In the genomic region with DNA sequence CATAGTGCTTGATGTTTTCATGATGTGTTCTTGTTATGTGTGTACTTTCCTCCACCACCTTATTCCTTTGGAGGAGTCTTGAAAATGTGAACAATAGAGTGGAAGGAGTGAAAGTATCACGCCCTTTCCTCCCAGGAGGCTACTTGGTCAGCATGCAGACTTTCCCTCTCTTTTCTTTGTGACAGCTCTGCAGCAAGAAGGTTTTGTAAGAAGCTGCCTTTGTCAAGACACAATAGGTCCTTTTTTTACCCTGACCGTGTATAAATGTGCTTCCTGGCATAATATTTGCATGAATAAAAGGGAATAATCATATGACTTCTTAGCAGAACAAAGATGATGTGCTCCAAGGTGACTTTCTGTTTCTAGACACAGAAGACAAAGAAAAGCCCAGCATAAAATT, we compare ENCODE assay signal across 34 cellular contexts.
"Had no signal": no experiment of that assay in that cellular context is flagged by ENCODE, and none has a peak within 500 bp of the region (broad histone marks: within the 10 kb centered on the region; RNA-seq: fewer than 3 reads in every experiment).

No MANE protein-coding gene starts in this region.

- DNase-seq: dermis blood vessel endothelial cell; effector memory CD4-positive, alpha-beta T cell; foreskin keratinocyte; glutamatergic neuron; heart right ventricle; hippocampal formation; immature natural killer cell; islet precursor cell; kidney glomerular epithelial cell; left colon; left ventricle myocardium superior; lower lobe of right lung; mucosa of descending colon; naive B cell; nephron progenitor cell; stimulated activated CD4-positive, alpha-beta T cell treated with anti-CD3 and anti-CD28 coated beads, Interleukin-12 subunit alpha, Interleukin-12 subunit beta, amount 100 ng/mL, for 4 hours; stimulated activated CD4-positive, alpha-beta T cell treated with anti-CD3 and anti-CD28 coated beads, Interleukin-1b, Interleukin-23, amount 100 ng/mL, for 48 hours; stimulated activated CD4-positive, alpha-beta T cell treated with anti-CD3 and anti-CD28 coated beads, Interleukin-4, amount 100 ng/mL, for 1 hour; stimulated activated CD8-positive, alpha-beta memory T cell treated with anti-CD3 and anti-CD28 coated beads, Interleukin-4, amount 100 ng/mL, for 48 hours; stimulated activated naive CD4-positive, alpha-beta T cell; stimulated activated naive CD8-positive, alpha-beta T cell treated with anti-CD3 and anti-CD28 coated beads, Interleukin-15, amount 100 ng/mL, for 72 hours; trophoblast cell had no signal

- H3K4me3 Mint-ChIP-seq: immature natural killer cell; memory B cell; mesothelial cell of epicardium; naive B cell; nephron progenitor cell; stimulated activated naive CD8-positive, alpha-beta T cell treated with anti-CD3 and anti-CD28 coated beads, Interleukin-15, amount 100 ng/mL, for 72 hours had no signal

- H3K27me3 Mint-ChIP-seq: memory B cell; naive B cell; stimulated activated naive CD8-positive, alpha-beta T cell treated with anti-CD3 and anti-CD28 coated beads, Interleukin-15, amount 100 ng/mL, for 72 hours had no signal

- H3K27ac ChIP-seq: coronary artery, esophagus muscularis mucosa, foreskin keratinocyte, gastroesophageal sphincter, heart right ventricle, lower lobe of right lung, parathyroid adenoma, prostate gland, right atrium auricular region, suprapubic skin, vagina had no signal

- H3K27me3 ChIP-seq: esophagus muscularis mucosa, foreskin keratinocyte, gastroesophageal sphincter, heart right ventricle, right atrium auricular region, suprapubic skin, vagina had no signal

- H3K27ac Mint-ChIP-seq: immature natural killer cell; memory B cell; mesothelial cell of epicardium; naive B cell; nephron progenitor cell; stimulated activated naive CD8-positive, alpha-beta T cell treated with anti-CD3 and anti-CD28 coated beads, Interleukin-15, amount 100 ng/mL, for 72 hours had no signal

- H3K4me3 ChIP-seq: coronary artery, esophagus muscularis mucosa, gastroesophageal sphincter, heart right ventricle, lower lobe of right lung, mucosa of descending colon, prostate gland, right atrium auricular region, smooth muscle cell, suprapubic skin, vagina had no signal

- H3K9me3 ChIP-seq: prostate gland, right atrium auricular region, vagina had no signal

- H3K4me1 Mint-ChIP-seq: immature natural killer cell; memory B cell; mesothelial cell of epicardium; naive B cell; nephron progenitor cell; stimulated activated naive CD8-positive, alpha-beta T cell treated with anti-CD3 and anti-CD28 coated beads, Interleukin-15, amount 100 ng/mL, for 72 hours had no signal

- ATAC-seq: foreskin keratinocyte; gastroesophageal sphincter; heart right ventricle; left colon; left ventricle myocardium superior; lower lobe of right lung; mucosa of descending colon; sciatic nerve; stimulated activated naive CD8-positive, alpha-beta T cell treated with anti-CD3 and anti-CD28 coated beads, Interleukin-15, amount 100 ng/mL, for 72 hours had no signal

- H3K36me3 ChIP-seq: esophagus muscularis mucosa, gastroesophageal sphincter, heart right ventricle, lower lobe of right lung, prostate gland, right atrium auricular region, suprapubic skin, vagina had no signal

- H3K4me1 ChIP-seq: esophagus muscularis mucosa, foreskin keratinocyte, gastroesophageal sphincter, heart right ventricle, lower lobe of right lung, parathyroid adenoma, prostate gland, right atrium auricular region, suprapubic skin, vagina had no signal

- H3K36me3 Mint-ChIP-seq: memory B cell, mesothelial cell of epicardium, naive B cell had no signal
